Comparison of ENCODE assay signal across 8 cellular contexts in genomic region chr10:126905776-126906703, GRCh38. TPM values are rescaled to one million over a fixed set of nuclear protein-coding genes. Genes with fewer than 3 reads are reported as not detected.
DNase-seq lines count a peak whose midpoint lies in the region; ATAC-seq and TF ChIP-seq lines count a peak whose summit lies in the region.

No MANE protein-coding gene starts in this region.

- H3K4me3 Mint-ChIP-seq in nephron, result peak overlapping the region; percentile 94 to 98 (median 96)

- H3K36me3 Mint-ChIP-seq in nephron (ENCODE audit: low read depth), result peaks cover 21% of the 10 kb centered on the region

- TF ChIP-seq CTCF in fibroblast of mammary gland (conservative IDR thresholded peaks at IDR 0.05; ENCODE audit: control insufficient read depth, insufficient read depth, low read depth, low read length) (no peak), nephron (IDR thresholded peaks at IDR 0.05; ENCODE audit: unreplicated experiment in 3 of 3) (no peak)

- no peak for ATAC-seq in HG02970 (IDR thresholded peaks at IDR 0.05; ENCODE audit: low FRiP score, unreplicated experiment)
- no peak for ATAC-seq in HG02884 (IDR thresholded peaks at IDR 0.05; ENCODE audit: unreplicated experiment)
- no peak for ATAC-seq in GM21367 (IDR thresholded peaks at IDR 0.05; ENCODE audit: unreplicated experiment)

- peaks cover 31% of the 10 kb centered on the region for H3K4me1 Mint-ChIP-seq in nephron

- peak overlapping the region; percentile 81 to 89 (median 87) for H3K27ac Mint-ChIP-seq in nephron

- DNase-seq in AG08396 (ENCODE audit: low spot score), result peak; percentile 75
- peak; percentile 32 for DNase-seq in RPMI7951 (ENCODE audit: low read depth)
- DNase-seq in fibroblast of mammary gland (ENCODE audit: low read depth), result no peak
- DNase-seq in T1000 (lab: John Stamatoyannopoulos, UW), result no peak

- H3K4me3 ChIP-seq in fibroblast of mammary gland (ENCODE audit: control insufficient read depth, low read depth, low read length), result peak overlapping the region; percentile 69

- no peaks in the 10 kb centered on the region for H3K9me3 Mint-ChIP-seq in nephron

- H3K27me3 Mint-ChIP-seq in nephron (ENCODE audit: low read depth), result peaks cover 7% of the 10 kb centered on the region

RNA-seq across cellular contexts. Expression of gene DOCK1, which starts 0.8 kb away (rescaled TPM):
- total RNA-seq in RPMI7951 (2014; rRNA removed; shearing (Covaris generic)), result 15.7 and 17.4 TPM in 2 replicates

Comparison
In these comparisons a context has a peak if more than half of its experiments do, and no peak if none do; other contexts are left out.
1. DNase-seq: peak in AG08396 (single experiment) and RPMI7951 (single experiment); none in fibroblast of mammary gland (single experiment) and T1000 (single experiment).